12 cellular contexts compared by ENCODE assay signal in the genomic region with DNA sequence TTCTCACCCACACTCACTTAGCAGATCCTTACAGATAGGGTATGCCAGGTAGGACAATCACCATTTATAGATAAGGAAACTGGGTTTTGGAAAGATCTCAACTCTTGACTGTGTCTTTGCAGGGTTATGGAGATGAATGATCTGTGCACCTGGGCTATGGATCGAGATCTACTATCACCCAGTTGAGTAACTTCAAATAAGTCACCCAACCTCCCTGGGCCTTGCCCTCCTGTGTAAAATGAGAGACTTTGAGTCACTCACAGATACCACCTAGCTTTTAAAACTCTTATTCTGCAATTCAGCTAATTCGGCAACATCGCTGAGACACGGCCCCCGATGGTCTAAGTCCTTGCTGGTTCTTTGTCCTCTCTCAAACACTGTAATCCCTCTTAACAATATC.
"Had no signal": no experiment of that assay in that cellular context is flagged by ENCODE, and none has a peak within 500 bp of the region (broad histone marks: within the 10 kb centered on the region; RNA-seq: fewer than 3 reads in every experiment).

No MANE protein-coding gene starts in this region.

- FAIRE-seq: keratinocyte had no signal

- H3K4me1 ChIP-seq: colonic mucosa had no signal

- H3K4me3 ChIP-seq: colonic mucosa, left lung, thoracic aorta had no signal

- H3K9me3 Mint-ChIP-seq: stimulated activated naive CD8-positive, alpha-beta T cell treated with anti-CD3 and anti-CD28 coated beads, Interleukin-15, Interleukin-2, amounts not matched to agents 100 ng/mL and 50 ng/mL, for 24 hours had no signal

- H3K27ac Mint-ChIP-seq: nephron progenitor cell; stimulated activated naive CD8-positive, alpha-beta T cell treated with anti-CD3 and anti-CD28 coated beads, Interleukin-15, Interleukin-2, amounts not matched to agents 100 ng/mL and 50 ng/mL, for 24 hours had no signal

- H3K4me3 Mint-ChIP-seq: nephron progenitor cell; stimulated activated naive CD8-positive, alpha-beta T cell treated with anti-CD3 and anti-CD28 coated beads, Interleukin-15, Interleukin-2, amounts not matched to agents 100 ng/mL and 50 ng/mL, for 24 hours had no signal

- H3K27me3 Mint-ChIP-seq: stimulated activated naive CD8-positive, alpha-beta T cell treated with anti-CD3 and anti-CD28 coated beads, Interleukin-15, Interleukin-2, amounts not matched to agents 100 ng/mL and 50 ng/mL, for 24 hours had no signal

- DNase-seq: activated CD4-positive, alpha-beta T cell treated with anti-CD3 and anti-CD28 coated beads, Interleukin-2, amount 50 U/mL, for 48 hours; activated CD8-positive, alpha-beta memory T cell treated with anti-CD3 and anti-CD28 coated beads, Interleukin-2, amount 50 U/mL, for 48 hours; activated effector memory CD4-positive, alpha-beta T cell treated with anti-CD3 and anti-CD28 coated beads, Interleukin-2, amount 50 U/mL, for 16 hours; colonic mucosa; left lung; nephron progenitor cell; stimulated activated CD4-positive, alpha-beta T cell treated with anti-CD3 and anti-CD28 coated beads, Interleukin-2, amount 100 ng/mL, for 48 hours; T-helper 2 cell had no signal

- H3K27ac ChIP-seq: colonic mucosa, epithelial cell of prostate, left lung, thoracic aorta had no signal

- H3K27me3 ChIP-seq: colonic mucosa, left lung had no signal

- H3K9me3 ChIP-seq: colonic mucosa, left lung, thoracic aorta had no signal

- ATAC-seq: left lung had no signal

- H3K36me3 ChIP-seq: colonic mucosa, left lung, thoracic aorta had no signal
